28 cellular contexts compared by ENCODE assay signal in genomic region chr15:99241752-99242151, GRCh38.
"Had no signal": no experiment of that assay in that cellular context is flagged by ENCODE, and none has a peak within 500 bp of the region (broad histone marks: within the 10 kb centered on the region; RNA-seq: fewer than 3 reads in every experiment).

No MANE protein-coding gene starts in this region.

- FAIRE-seq: urothelium cell line had no signal

- H3K4me3 Mint-ChIP-seq: stimulated activated effector memory CD8-positive, alpha-beta T cell treated with anti-CD3 and anti-CD28 coated beads, Interleukin-12 subunit alpha, Interleukin-12 subunit beta, amount 100 ng/mL, for 72 hours; stimulated activated memory B cell treated with anti-CD40 and anti-IgM and Interleukin-4, amounts not matched to agents 10 μg/mL and 1 μg/mL and 100 μg/mL, for 72 hours; stimulated activated naive B cell treated with anti-CD40 and anti-IgM and Interleukin-4, amounts not matched to agents 10 μg/mL and 1 μg/mL and 100 μg/mL, for 72 hours; stimulated activated naive CD8-positive, alpha-beta T cell treated with anti-CD3 and anti-CD28 coated beads, Interleukin-15, amount 100 ng/mL, for 72 hours; stimulated activated naive CD8-positive, alpha-beta T cell treated with anti-CD3 and anti-CD28 coated beads, Interleukin-15, Interleukin-2, amounts not matched to agents 100 ng/mL and 50 ng/mL, for 24 hours; type B pancreatic cell had no signal

- ATAC-seq: stimulated activated effector memory CD8-positive, alpha-beta T cell treated with anti-CD3 and anti-CD28 coated beads, Interleukin-12 subunit alpha, Interleukin-12 subunit beta, amount 100 ng/mL, for 72 hours; stimulated activated memory B cell treated with anti-CD40 and anti-IgM and Interleukin-4, amounts not matched to agents 10 μg/mL and 1 μg/mL and 100 μg/mL, for 72 hours; stimulated activated naive B cell treated with anti-CD40 and anti-IgM and Interleukin-4, amounts not matched to agents 10 μg/mL and 1 μg/mL and 100 μg/mL, for 72 hours; stimulated activated naive CD8-positive, alpha-beta T cell treated with anti-CD3 and anti-CD28 coated beads, Interleukin-15, amount 100 ng/mL, for 72 hours; stimulated activated naive CD8-positive, alpha-beta T cell treated with anti-CD3 and anti-CD28 coated beads, Interleukin-15, Interleukin-2, amounts not matched to agents 100 U/mL and 50 U/mL, for 24 hours; upper lobe of right lung had no signal

- H3K36me3 ChIP-seq: suprapubic skin, uterus had no signal

- H3K9me3 ChIP-seq: stomach, suprapubic skin, testis, thoracic aorta, thyroid gland, tibial artery, tibial nerve, transverse colon, upper lobe of left lung, upper lobe of right lung, uterus, vagina had no signal

- H3K4me1 ChIP-seq: suprapubic skin, testis, thyroid gland, upper lobe of left lung, upper lobe of right lung, uterus had no signal

- H3K4me1 Mint-ChIP-seq: stimulated activated effector memory CD8-positive, alpha-beta T cell treated with anti-CD3 and anti-CD28 coated beads, Interleukin-12 subunit alpha, Interleukin-12 subunit beta, amount 100 ng/mL, for 72 hours; stimulated activated memory B cell treated with anti-CD40 and anti-IgM and Interleukin-4, amounts not matched to agents 10 μg/mL and 1 μg/mL and 100 μg/mL, for 72 hours had no signal

- DNase-seq: stimulated activated CD4-positive, alpha-beta T cell treated with anti-CD3 and anti-CD28 coated beads, Interleukin-2, amount 100 ng/mL, for 48 hours; stimulated activated CD4-positive, alpha-beta T cell treated with anti-CD3 and anti-CD28 coated beads, Interleukin-4, amount 100 ng/mL, for 1 hour; stimulated activated CD4-positive, alpha-beta T cell treated with anti-CD3 and anti-CD28 coated beads, Interleukin-4, amount 100 ng/mL, for 24 hours; stimulated activated CD4-positive, alpha-beta T cell treated with anti-CD3 and anti-CD28 coated beads, Interleukin-4, amount 100 ng/mL, for 4 hours; stimulated activated CD8-positive, alpha-beta memory T cell treated with anti-CD3 and anti-CD28 coated beads, Interleukin-4, amount 100 ng/mL, for 48 hours; stimulated activated naive B cell treated with anti-CD40 and anti-IgM and Interleukin-4, amounts not matched to agents 10 μg/mL and 1 μg/mL and 100 μg/mL, for 72 hours; stimulated activated naive CD4-positive, alpha-beta T cell; stimulated activated naive CD4-positive, alpha-beta T cell treated with Interleukin-2 at 50 U/mL for 16 hours; stimulated activated naive CD8-positive, alpha-beta T cell treated with anti-CD3 and anti-CD28 coated beads, Interleukin-15, amount 100 ng/mL, for 72 hours; stimulated activated naive CD8-positive, alpha-beta T cell treated with anti-CD3 and anti-CD28 coated beads, Interleukin-15, Interleukin-2, amounts not matched to agents 100 U/mL and 50 U/mL, for 24 hours; stomach; substantia nigra; testis; thyroid gland; tibial artery; transverse colon; upper lobe of left lung; upper lobe of right lung; uterus had no signal

- H3K27me3 Mint-ChIP-seq: type B pancreatic cell had no signal

- H3K27me3 ChIP-seq: stomach, suprapubic skin, testis, thyroid gland, tibial artery, tibial nerve, transverse colon, upper lobe of left lung, upper lobe of right lung, uterus, vagina had no signal

- H3K9me3 Mint-ChIP-seq: stimulated activated effector memory CD8-positive, alpha-beta T cell treated with anti-CD3 and anti-CD28 coated beads, Interleukin-12 subunit alpha, Interleukin-12 subunit beta, amount 100 ng/mL, for 72 hours; stimulated activated naive B cell treated with anti-CD40 and anti-IgM and Interleukin-4, amounts not matched to agents 10 μg/mL and 1 μg/mL and 100 μg/mL, for 72 hours; stimulated activated naive CD8-positive, alpha-beta T cell treated with anti-CD3 and anti-CD28 coated beads, Interleukin-15, amount 100 ng/mL, for 72 hours; stimulated activated naive CD8-positive, alpha-beta T cell treated with anti-CD3 and anti-CD28 coated beads, Interleukin-15, Interleukin-2, amounts not matched to agents 100 ng/mL and 50 ng/mL, for 24 hours; type B pancreatic cell had no signal

- H3K27ac Mint-ChIP-seq: stimulated activated effector memory CD8-positive, alpha-beta T cell treated with anti-CD3 and anti-CD28 coated beads, Interleukin-12 subunit alpha, Interleukin-12 subunit beta, amount 100 ng/mL, for 72 hours; stimulated activated memory B cell treated with anti-CD40 and anti-IgM and Interleukin-4, amounts not matched to agents 10 μg/mL and 1 μg/mL and 100 μg/mL, for 72 hours; stimulated activated naive B cell treated with anti-CD40 and anti-IgM and Interleukin-4, amounts not matched to agents 10 μg/mL and 1 μg/mL and 100 μg/mL, for 72 hours; stimulated activated naive CD8-positive, alpha-beta T cell treated with anti-CD3 and anti-CD28 coated beads, Interleukin-15, amount 100 ng/mL, for 72 hours; type B pancreatic cell had no signal

- H3K27ac ChIP-seq: stomach, suprapubic skin, testis, thoracic aorta, thyroid gland, tibial artery, tibial nerve, transverse colon, upper lobe of left lung, upper lobe of right lung, uterus, vagina had no signal

- H3K36me3 Mint-ChIP-seq: stimulated activated effector memory CD8-positive, alpha-beta T cell treated with anti-CD3 and anti-CD28 coated beads, Interleukin-12 subunit alpha, Interleukin-12 subunit beta, amount 100 ng/mL, for 72 hours; stimulated activated memory B cell treated with anti-CD40 and anti-IgM and Interleukin-4, amounts not matched to agents 10 μg/mL and 1 μg/mL and 100 μg/mL, for 72 hours had no signal

- H3K4me3 ChIP-seq: stomach, suprapubic skin, testis, thoracic aorta, thyroid gland, tibial artery, tibial nerve, transverse colon, upper lobe of left lung, upper lobe of right lung, uterus, vagina had no signal
